1 cellular context compared by ENCODE assay signal in the genomic region with DNA sequence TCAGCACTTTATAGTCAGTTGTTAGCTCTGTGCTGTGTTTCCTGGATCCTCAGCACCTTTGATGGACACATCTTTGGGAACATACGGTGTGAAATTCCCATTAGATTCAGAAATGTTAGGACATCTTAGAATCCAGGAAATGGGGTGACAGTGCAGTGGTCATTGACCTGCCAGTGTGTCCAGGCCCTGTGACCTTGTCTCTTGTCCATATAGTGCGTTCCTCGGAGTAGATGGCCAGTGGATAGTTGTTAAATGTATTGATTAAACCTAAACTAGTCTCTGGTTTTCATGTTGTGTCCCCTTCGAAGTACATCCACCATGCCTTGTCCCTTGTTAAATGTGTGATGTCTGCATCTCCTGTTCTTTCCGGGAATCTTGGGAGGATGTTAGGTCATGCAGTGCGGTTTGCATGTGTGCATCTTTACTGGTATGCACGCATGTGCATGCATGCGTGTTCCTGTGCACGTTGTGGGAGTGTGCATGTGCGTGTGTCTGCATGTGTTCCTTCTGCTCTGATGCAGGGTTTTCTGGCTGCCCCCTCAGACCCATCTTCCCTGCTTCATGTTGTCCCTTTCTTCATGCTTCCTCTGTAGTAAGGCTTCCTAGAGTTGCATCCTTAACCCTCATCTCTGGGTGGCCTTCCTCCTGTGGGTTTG.
TF ChIP-seq lines count a peak whose summit lies in the region.

No MANE protein-coding gene starts in this region.

TF ChIP-seq in HCT116, 20 proteins besides CTCF, POLR2A, EP300 and RAD21:
- TF ChIP-seq, protein P1, sequence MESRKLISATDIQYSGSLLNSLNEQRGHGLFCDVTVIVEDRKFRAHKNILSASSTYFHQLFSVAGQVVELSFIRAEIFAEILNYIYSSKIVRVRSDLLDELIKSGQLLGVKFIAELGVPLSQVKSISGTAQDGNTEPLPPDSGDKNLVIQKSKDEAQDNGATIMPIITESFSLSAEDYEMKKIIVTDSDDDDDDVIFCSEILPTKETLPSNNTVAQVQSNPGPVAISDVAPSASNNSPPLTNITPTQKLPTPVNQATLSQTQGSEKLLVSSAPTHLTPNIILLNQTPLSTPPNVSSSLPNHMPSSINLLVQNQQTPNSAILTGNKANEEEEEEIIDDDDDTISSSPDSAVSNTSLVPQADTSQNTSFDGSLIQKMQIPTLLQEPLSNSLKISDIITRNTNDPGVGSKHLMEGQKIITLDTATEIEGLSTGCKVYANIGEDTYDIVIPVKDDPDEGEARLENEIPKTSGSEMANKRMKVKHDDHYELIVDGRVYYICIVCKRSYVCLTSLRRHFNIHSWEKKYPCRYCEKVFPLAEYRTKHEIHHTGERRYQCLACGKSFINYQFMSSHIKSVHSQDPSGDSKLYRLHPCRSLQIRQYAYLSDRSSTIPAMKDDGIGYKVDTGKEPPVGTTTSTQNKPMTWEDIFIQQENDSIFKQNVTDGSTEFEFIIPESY (IDR thresholded peaks at IDR 0.05; ENCODE audit: extremely low read depth, insufficient replicate concordance, low read length): no peak
- TF ChIP-seq JUND (IDR thresholded peaks at IDR 0.05) (no peak), FOSL1 (IDR thresholded peaks at IDR 0.05; ENCODE audit: low read depth) (no peak), EGR1 (IDR thresholded peaks at IDR 0.05; ENCODE audit: low read depth) (no peak), EZH2phosphoT487 (IDR thresholded peaks at IDR 0.05; ENCODE audit: borderline replicate concordance) (no peak), YY1 (IDR thresholded peaks at IDR 0.05; ENCODE audit: extremely low read depth, insufficient replicate concordance, low read depth, low read length) (no peak)
- TF ChIP-seq, protein P2, sequence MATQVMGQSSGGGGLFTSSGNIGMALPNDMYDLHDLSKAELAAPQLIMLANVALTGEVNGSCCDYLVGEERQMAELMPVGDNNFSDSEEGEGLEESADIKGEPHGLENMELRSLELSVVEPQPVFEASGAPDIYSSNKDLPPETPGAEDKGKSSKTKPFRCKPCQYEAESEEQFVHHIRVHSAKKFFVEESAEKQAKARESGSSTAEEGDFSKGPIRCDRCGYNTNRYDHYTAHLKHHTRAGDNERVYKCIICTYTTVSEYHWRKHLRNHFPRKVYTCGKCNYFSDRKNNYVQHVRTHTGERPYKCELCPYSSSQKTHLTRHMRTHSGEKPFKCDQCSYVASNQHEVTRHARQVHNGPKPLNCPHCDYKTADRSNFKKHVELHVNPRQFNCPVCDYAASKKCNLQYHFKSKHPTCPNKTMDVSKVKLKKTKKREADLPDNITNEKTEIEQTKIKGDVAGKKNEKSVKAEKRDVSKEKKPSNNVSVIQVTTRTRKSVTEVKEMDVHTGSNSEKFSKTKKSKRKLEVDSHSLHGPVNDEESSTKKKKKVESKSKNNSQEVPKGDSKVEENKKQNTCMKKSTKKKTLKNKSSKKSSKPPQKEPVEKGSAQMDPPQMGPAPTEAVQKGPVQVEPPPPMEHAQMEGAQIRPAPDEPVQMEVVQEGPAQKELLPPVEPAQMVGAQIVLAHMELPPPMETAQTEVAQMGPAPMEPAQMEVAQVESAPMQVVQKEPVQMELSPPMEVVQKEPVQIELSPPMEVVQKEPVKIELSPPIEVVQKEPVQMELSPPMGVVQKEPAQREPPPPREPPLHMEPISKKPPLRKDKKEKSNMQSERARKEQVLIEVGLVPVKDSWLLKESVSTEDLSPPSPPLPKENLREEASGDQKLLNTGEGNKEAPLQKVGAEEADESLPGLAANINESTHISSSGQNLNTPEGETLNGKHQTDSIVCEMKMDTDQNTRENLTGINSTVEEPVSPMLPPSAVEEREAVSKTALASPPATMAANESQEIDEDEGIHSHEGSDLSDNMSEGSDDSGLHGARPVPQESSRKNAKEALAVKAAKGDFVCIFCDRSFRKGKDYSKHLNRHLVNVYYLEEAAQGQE (IDR thresholded peaks at IDR 0.05; ENCODE audit: low read depth): no peak
